In the genomic region with DNA sequence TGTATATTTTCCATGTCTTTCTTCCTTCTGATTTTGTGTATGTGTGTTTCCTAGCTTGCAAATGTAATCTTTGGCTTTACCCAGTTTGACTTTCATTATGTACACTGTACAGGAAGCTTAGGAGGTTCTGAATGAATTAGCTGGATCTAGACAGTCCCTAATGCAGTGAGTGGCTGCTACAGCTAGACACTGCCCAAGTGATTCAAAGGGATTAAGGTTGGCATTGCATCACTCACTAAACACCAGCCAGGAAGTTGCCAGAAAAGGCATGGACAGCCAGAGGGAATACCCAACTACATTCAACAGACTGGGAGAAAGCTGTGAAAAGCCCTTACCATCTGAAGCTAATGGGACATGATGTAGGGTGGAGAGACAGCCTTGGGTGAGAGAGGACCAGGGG, we compare ENCODE assay signal across 24 cellular contexts.
A peak's percentile ranks its signal among the peaks of the same experiment; 100 is the strongest.
DNase-seq lines count a peak whose midpoint lies in the region; ATAC-seq, FAIRE-seq and TF ChIP-seq lines count a peak whose summit lies in the region.
"Had no signal": no experiment of that assay in that cellular context is flagged by ENCODE, and none has a peak within 500 bp of the region (broad histone marks: within the 10 kb centered on the region; RNA-seq: fewer than 3 reads in every experiment).

No MANE protein-coding gene starts in this region.

- no peak for FAIRE-seq in HepG2 (lab: Jason Lieb, UNC)

- H3K4me1 Mint-ChIP-seq in CD4-positive, alpha-beta memory T cell: no peaks in the 10 kb centered on the region
- H3K4me1 Mint-ChIP-seq: activated naive CD8-positive, alpha-beta T cell treated with anti-CD3 and anti-CD28 coated beads for 36 hours; activated T-helper 17 cell treated with anti-CD3 and anti-CD28 coated beads, Interleukin-2, amount 50 U/mL, for 72 hours; B cell; naive B cell had no signal

- no peaks in the 10 kb centered on the region for H3K36me3 Mint-ChIP-seq in CD4-positive, alpha-beta memory T cell
- H3K36me3 Mint-ChIP-seq: activated naive CD8-positive, alpha-beta T cell treated with anti-CD3 and anti-CD28 coated beads for 36 hours; naive B cell had no signal

- in situ Hi-C loops in HepG2 (cut with HindIII; ENCODE audit: extremely low pct_ligation_motif_present, low pct_unique_long_range_greater_than_20kb): no loop called here

- no peak overlapping the region for H2AFZ ChIP-seq in HepG2 (ENCODE audit: low read length)
- H2AFZ ChIP-seq: GM23248 had no signal

- no peak overlapping the region for H3K4me3 ChIP-seq in MG63
- H3K4me3 ChIP-seq in HepG2 (replicated peaks in 1 of 3; ENCODE audit: insufficient read depth in 1 of 3, low read depth in 2 of 3, low read length in 3 of 3): no peak overlapping the region
- H3K4me3 ChIP-seq in CD4-positive, alpha-beta memory T cell (ENCODE audit: low read length in 2 of 2): no peak overlapping the region
- H3K4me3 ChIP-seq: body of pancreas, GM23248 had no signal

- no peak overlapping the region for H3K27ac ChIP-seq in HepG2 (ENCODE audit: extremely low read length, insufficient read depth, low read length)
- H3K27ac ChIP-seq in CD4-positive, alpha-beta memory T cell (ENCODE audit: low read depth, low read length): no peak overlapping the region
- H3K27ac ChIP-seq: 22Rv1, body of pancreas, GM23248 had no signal

- H3K4me2 ChIP-seq in HepG2 (ENCODE audit: low read depth, low read length): no peak overlapping the region

- peak; percentile 30 for DNase-seq in NCI-H82 (lab: John Stamatoyannopoulos, UW)
- no peak for DNase-seq in NCI-H82 treated with DMSO at 0.1 percent for 48 hours (lab: John Stamatoyannopoulos, UW; ENCODE audit: unreplicated experiment)
- DNase-seq in MG63: peak; percentile 4
- peak; percentile 1 for DNase-seq in astrocyte of the hippocampus (ENCODE audit: low read depth, low spot score)
- DNase-seq in HepG2 (ENCODE audit: low spot score): no peak
- no peak for DNase-seq in DMS79 treated with DMSO at 0.1 percent for 48 hours (lab: John Stamatoyannopoulos, UW)
- DNase-seq in SHP77 treated with DMSO at 0.1 percent for 48 hours (lab: John Stamatoyannopoulos, UW): no peak
- DNase-seq in CD4-positive, alpha-beta memory T cell: no peak
- DNase-seq: activated naive CD8-positive, alpha-beta T cell treated with anti-CD3 and anti-CD28 coated beads for 36 hours; body of pancreas; COR-L47; effector memory CD4-positive, alpha-beta T cell; GM23248; naive B cell; NCI-H1417 treated with DMSO at 0.1 percent for 48 hours; NCI-H2171; NCI-H69; OCI-M1; retina; trophoblast cell had no signal

- H3K9me3 ChIP-seq in MG63: 0 out of 2 replicates have a peak, but pooled peaks cover 2% of the 10 kb centered on the region
- peaks cover under 1% of the 10 kb centered on the region; the same call in 1 of the 2 replicates for H3K9me3 ChIP-seq in HepG2 (ENCODE audit: low read length)
- H3K9me3 ChIP-seq in CD4-positive, alpha-beta memory T cell (ENCODE audit: control insufficient read depth in 1 of 2, low read length in 2 of 2): no peaks in the 10 kb centered on the region
- H3K9me3 ChIP-seq: body of pancreas had no signal

- H3K27me3 Mint-ChIP-seq in CD4-positive, alpha-beta memory T cell: peaks cover 0 to 1% of the 10 kb centered on the region in 2 donors
- H3K27me3 Mint-ChIP-seq: B cell had no signal

- no peak for TF ChIP-seq POLR2A in HepG2 (IDR thresholded peaks at IDR 0.05; ENCODE audit: insufficient read depth in 1 of 2, low read depth in 2 of 2, low read length in 2 of 2)

- no TSS peak for BruUV-seq in HepG2 (replicated peaks; lab: Mats Ljungman, UMichigan)

- no peaks in the 10 kb centered on the region for H3K27me3 ChIP-seq in MG63
- no peaks in the 10 kb centered on the region for H3K27me3 ChIP-seq in HepG2 (ENCODE audit: control insufficient read depth in 1 of 2, insufficient read depth in 2 of 2, low read length in 2 of 2)
- H3K27me3 ChIP-seq in CD4-positive, alpha-beta memory T cell (ENCODE audit: insufficient read depth, low read length): no peaks in the 10 kb centered on the region

- H3K36me3 ChIP-seq in MG63 (no peaks in the 10 kb centered on the region), HepG2 (replicated peaks in 1 of 2; ENCODE audit: control insufficient read depth in 1 of 2, insufficient read depth in 2 of 2, low read length in 2 of 2) (no peaks in the 10 kb centered on the region)
- no peaks in the 10 kb centered on the region for H3K36me3 ChIP-seq in CD4-positive, alpha-beta memory T cell (ENCODE audit: insufficient read depth, low read length)

- no peaks in the 10 kb centered on the region for H3K79me2 ChIP-seq in HepG2 (ENCODE audit: insufficient read depth, low read length)

- TF ChIP-seq EP300 in HepG2 (IDR thresholded peaks at IDR 0.05; ENCODE audit: low read depth in 2 of 2, low read length in 2 of 2) (no peak), HepG2 (CRISPR knock-in tag; IDR thresholded peaks at IDR 0.05; ENCODE audit: borderline replicate concordance) (no peak)

- H4K20me1 ChIP-seq in HepG2 (ENCODE audit: insufficient read depth, low read length): no peaks in the 10 kb centered on the region

- POLR2A ChIA-PET in HepG2 (lab: Yijun Ruan, JAX): no interaction called here
- POLR2A ChIA-PET in CD4-positive, alpha-beta memory T cell (lab: Charles Lee; ENCODE audit: partially characterized antibody): no interaction called here

- intact Hi-C loops in HepG2 (cut with micrococcal nuclease; ENCODE audit: unreplicated experiment): no loop called here
- intact Hi-C loops in CD4-positive, alpha-beta memory T cell (cut with micrococcal nuclease): no loop called here

- no peak overlapping the region for H3K27ac Mint-ChIP-seq in CD4-positive, alpha-beta memory T cell
- H3K27ac Mint-ChIP-seq: activated naive CD8-positive, alpha-beta T cell treated with anti-CD3 and anti-CD28 coated beads for 36 hours; activated T-helper 17 cell treated with anti-CD3 and anti-CD28 coated beads, Interleukin-2, amount 50 U/mL, for 72 hours; B cell; naive B cell; T-helper 1 cell treated with Interleukin-12 subunit alpha and Interleukin-12 subunit beta and Interleukin-4 antibody, amounts not matched to agents 30 μg/mL and 1 μg/mL, for 36 hours had no signal

- H3K4me1 ChIP-seq in HepG2 (ENCODE audit: insufficient read depth, low read length): no peaks in the 10 kb centered on the region
- H3K4me1 ChIP-seq in CD4-positive, alpha-beta memory T cell (ENCODE audit: insufficient read depth, low read length): no peaks in the 10 kb centered on the region
- H3K4me1 ChIP-seq: body of pancreas had no signal

- no peak for TF ChIP-seq CTCF in HepG2 (CRISPR knock-in tag; IDR thresholded peaks at IDR 0.05)

- H3K9ac ChIP-seq in HepG2 (ENCODE audit: insufficient read depth, low read depth, low read length): no peak overlapping the region
- H3K9ac ChIP-seq: GM23248 had no signal

- TF ChIP-seq RAD21 in HepG2 (CRISPR knock-in tag; IDR thresholded peaks at IDR 0.05): no peak

- H3K9me3 Mint-ChIP-seq in CD4-positive, alpha-beta memory T cell: peaks cover 0 to 13% (median 4%) of the 10 kb centered on the region in 8 donors

- CTCF ChIA-PET in HepG2 (lab: Yijun Ruan, JAX; ENCODE audit: low intra/inter-chr PET ratio, low total read pairs): no interaction called here
- CTCF ChIA-PET in CD4-positive, alpha-beta memory T cell (lab: Charles Lee; ENCODE audit: partially characterized antibody): no interaction called here

- no peak for ATAC-seq in HepG2
- ATAC-seq: activated T-helper 17 cell treated with anti-CD3 and anti-CD28 coated beads, Interleukin-2, amount 50 U/mL, for 72 hours; body of pancreas had no signal

- no peak overlapping the region for H3K4me3 Mint-ChIP-seq in CD4-positive, alpha-beta memory T cell
- H3K4me3 Mint-ChIP-seq: activated naive CD8-positive, alpha-beta T cell treated with anti-CD3 and anti-CD28 coated beads for 36 hours; activated T-helper 17 cell treated with anti-CD3 and anti-CD28 coated beads, Interleukin-2, amount 50 U/mL, for 72 hours; B cell; naive B cell; T-helper 1 cell treated with Interleukin-12 subunit alpha and Interleukin-12 subunit beta and Interleukin-4 antibody, amounts not matched to agents 30 μg/mL and 1 μg/mL, for 36 hours had no signal

TF ChIP-seq in HepG2, 621 proteins besides CTCF, POLR2A, EP300 and RAD21:
- TF ChIP-seq MXD4 (CRISPR knock-in tag; IDR thresholded peaks at IDR 0.05): no peak
- no peak for TF ChIP-seq MED8 (CRISPR knock-in tag; IDR thresholded peaks at IDR 0.05; ENCODE audit: insufficient replicate concordance)
- TF ChIP-seq SOX5 (CRISPR knock-in tag; IDR thresholded peaks at IDR 0.05; ENCODE audit: borderline replicate concordance): no peak
- no peak for TF ChIP-seq HES4 (CRISPR knock-in tag; IDR thresholded peaks at IDR 0.05; ENCODE audit: borderline replicate concordance)
- no peak for TF ChIP-seq SMYD3 (CRISPR knock-in tag; IDR thresholded peaks at IDR 0.05)
- TF ChIP-seq CEBPB (IDR thresholded peaks at IDR 0.05; ENCODE audit: borderline replicate concordance, low read depth, low read length): peak; percentile 13; the same call in 1 of the 2 replicates

Comparison
In these comparisons a context has a peak if more than half of its experiments do, and no peak if none do; other contexts are left out.
1. DNase-seq: peak in NCI-H82 (single experiment), MG63 (single experiment) and astrocyte of the hippocampus (single experiment); none in NCI-H82 treated with DMSO at 0.1 percent for 48 hours (single experiment), HepG2 (single experiment), DMS79 treated with DMSO at 0.1 percent for 48 hours (single experiment), SHP77 treated with DMSO at 0.1 percent for 48 hours (single experiment) and CD4-positive, alpha-beta memory T cell (0 of 5).